Comparison of ENCODE assay signal across 8 cellular contexts in the genomic region with DNA sequence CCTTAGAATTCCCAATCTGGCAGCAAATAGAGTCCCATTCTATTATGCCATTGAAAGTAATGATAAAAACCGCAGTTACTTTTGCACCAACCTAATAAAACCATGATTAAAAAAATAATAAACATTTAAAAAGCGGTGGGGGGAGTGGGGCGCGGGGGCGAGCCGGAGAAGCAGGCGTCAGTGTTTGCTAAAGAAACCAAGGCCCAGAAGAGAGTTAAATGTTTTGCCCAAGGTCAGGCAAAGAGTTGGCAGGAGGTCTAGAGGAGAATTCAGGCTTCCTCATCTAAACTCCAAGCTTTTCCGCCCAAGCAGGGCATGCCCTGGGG. TPM values are rescaled to one million over a fixed set of nuclear protein-coding genes. Genes with fewer than 3 reads are reported as not detected.
DNase-seq lines count a peak whose midpoint lies in the region; ATAC-seq and TF ChIP-seq lines count a peak whose summit lies in the region.

No MANE protein-coding gene starts in this region.

- whole genome bisulfite sequencing in HUES64: 58% methylated on average over 7 of the region's 8 CpGs

- POLR2A ChIA-PET in A673 (lab: Charles Lee; ENCODE audit: low non-redundant PET): no interaction called here

- H3K9me3 ChIP-seq in A673 (ENCODE audit: low read depth, low read length, poor library complexity, severe bottlenecking): no peaks in the 10 kb centered on the region
- no peaks in the 10 kb centered on the region; the same call in 1 of the 2 replicates for H3K9me3 ChIP-seq in HUES64 (ENCODE audit: insufficient read depth, low read depth, low read length)
- no peaks in the 10 kb centered on the region for H3K9me3 ChIP-seq in mucosa of stomach (ENCODE audit: control insufficient read depth, low read length)

- peaks cover 16% of the 10 kb centered on the region for H3K27me3 ChIP-seq in A673 (replicated peaks; ENCODE audit: insufficient read depth, low read depth, low read length, poor library complexity)
- H3K27me3 ChIP-seq in HUES64 (ENCODE audit: insufficient read depth, low read length): peaks cover 58% of the 10 kb centered on the region
- no peaks in the 10 kb centered on the region for H3K27me3 ChIP-seq in mucosa of stomach (ENCODE audit: control insufficient read depth, insufficient read depth, low read length)
- H3K27me3 ChIP-seq in foreskin keratinocyte: no peaks in the 10 kb centered on the region

- H3K9ac ChIP-seq in HUES64 (ENCODE audit: low read depth, low read length): peak overlapping the region; percentile 81; the same call in 1 of the 2 replicates
- H3K9ac ChIP-seq in mucosa of stomach (ENCODE audit: low read length): peak overlapping the region; percentile 83

- H3K27ac ChIP-seq in A673 (ENCODE audit: low read depth, low read length, poor library complexity, severe bottlenecking) (peak overlapping the region; percentile 80), HUES64 (ENCODE audit: low read depth, low read length) (peak overlapping the region; percentile 85), foreskin keratinocyte (no peak overlapping the region)

- TF ChIP-seq CTCF in A673 (conservative IDR thresholded peaks at IDR 0.05; ENCODE audit: low read depth, low read length) (no peak), cardiac fibroblast (IDR thresholded peaks at IDR 0.05; ENCODE audit: low read depth, low read length) (no peak), foreskin keratinocyte (conservative IDR thresholded peaks at IDR 0.05) (no peak)

- intact Hi-C loops in A673 (cut with micrococcal nuclease; ENCODE audit: unreplicated experiment): no loop called here

- CTCF ChIA-PET in A673 (lab: Charles Lee): interaction anchor here (1.1 to 1.7 kb wide), 2 partner anchors 28 to 60 kb away, joined by 6 to 16 read pairs; no protein-coding TSS in a partner anchor

- peak overlapping the region; percentile 59 for H3K4me3 ChIP-seq in A673 (ENCODE audit: low read depth, low read length, poor library complexity, severe bottlenecking)
- H3K4me3 ChIP-seq in HUES64 (ENCODE audit: low read length): peak overlapping the region; percentile 78
- peak overlapping the region; percentile 61 to 68 for H3K4me3 ChIP-seq in cardiac fibroblast (replicated peaks in 1 of 2; ENCODE audit: low read depth in 2 of 2, low read length in 2 of 2)
- H3K4me3 ChIP-seq in mucosa of stomach (ENCODE audit: low read length): peak overlapping the region; percentile 54

- DNase-seq in A673 (ENCODE audit: low spot score) (no peak), cardiac fibroblast (ENCODE audit: low read depth in 2 of 2) (no peak), foreskin keratinocyte (no peak), HPDE6-E6E7 (ENCODE audit: extremely low spot score) (no peak), left lobe of liver (ENCODE audit: low spot score) (no peak)
- no peak for DNase-seq in activated CD4-positive, alpha-beta T cell treated with anti-CD3 and anti-CD28 coated beads, Interleukin-2, amount 50 U/mL, for 1 hour

- H3K36me3 ChIP-seq in A673 (ENCODE audit: insufficient read depth, low read length, poor library complexity, severe bottlenecking) (no peaks in the 10 kb centered on the region), HUES64 (ENCODE audit: insufficient read depth, low read length) (no peaks in the 10 kb centered on the region), mucosa of stomach (ENCODE audit: control insufficient read depth, insufficient read depth, low read length) (no peaks in the 10 kb centered on the region)

- no peaks in the 10 kb centered on the region for H3K4me1 ChIP-seq in A673 (ENCODE audit: insufficient read depth, low read length, poor library complexity, severe bottlenecking)
- H3K4me1 ChIP-seq in HUES64 (ENCODE audit: insufficient read depth, low read length): no peaks in the 10 kb centered on the region
- peaks cover 5% of the 10 kb centered on the region for H3K4me1 ChIP-seq in mucosa of stomach (ENCODE audit: control insufficient read depth, insufficient read depth, low read length)
- H3K4me1 ChIP-seq in foreskin keratinocyte: no peaks in the 10 kb centered on the region

- TSS peak; percentile 97 for BruUV-seq in A673 (replicated peaks; lab: Mats Ljungman, UMichigan)

- ATAC-seq in foreskin keratinocyte (no peak), left lobe of liver (no peak)

RNA-seq across cellular contexts. Expression of a gene that starts 9.7 kb away (rescaled TPM):
- not detected in 2 replicates for total RNA-seq in A673 (2021)
- 0.45 TPM for polyA plus RNA-seq in HUES64 (2013, experiment 1 of 2)
- 0.38 TPM for polyA plus RNA-seq in HUES64 (2013, experiment 2 of 2)
- total RNA-seq in foreskin keratinocyte: 1.3 and 2.1 TPM in 2 replicates
- 2.2 and 2.5 TPM in 2 replicates for polyA plus RNA-seq in foreskin keratinocyte
- total RNA-seq in left lobe of liver: 0.70 TPM

RNA-seq across cellular contexts. Expression of a gene that starts 15.4 kb away (rescaled TPM):
- total RNA-seq in A673 (2021) (23.9 and 28.5 TPM in 2 replicates), foreskin keratinocyte (36.1 and 38.4 TPM in 2 replicates), left lobe of liver (5.9 TPM)
- 9.0 TPM for polyA plus RNA-seq in HUES64 (2013, experiment 1 of 2)
- polyA plus RNA-seq in HUES64 (2013, experiment 2 of 2): 12.6 TPM
- polyA plus RNA-seq in foreskin keratinocyte: 44.5 and 48.4 TPM in 2 replicates

RNA-seq across cellular contexts. Expression of a gene that starts 37.5 kb away (rescaled TPM):
- total RNA-seq in A673 (2021) (not detected in 2 replicates), foreskin keratinocyte (0.60 and 0.68 TPM in 2 replicates), left lobe of liver (not detected)
- polyA plus RNA-seq in HUES64 (2013, experiment 1 of 2): not detected
- polyA plus RNA-seq in HUES64 (2013, experiment 2 of 2): not detected
- 0.78 and 0.95 TPM in 2 replicates for polyA plus RNA-seq in foreskin keratinocyte

RNA-seq across cellular contexts. Expression of a gene that starts 44.1 kb away (rescaled TPM):
- total RNA-seq in A673 (2021): 46.8 and 47.0 TPM in 2 replicates
- polyA plus RNA-seq in HUES64 (2013, experiment 1 of 2): 6.4 TPM
- polyA plus RNA-seq in HUES64 (2013, experiment 2 of 2): 8.0 TPM
- total RNA-seq in foreskin keratinocyte: 28.5 and 29.7 TPM in 2 replicates
- polyA plus RNA-seq in foreskin keratinocyte: 35.4 and 43.9 TPM in 2 replicates
- total RNA-seq in left lobe of liver: 18.8 TPM

RNA-seq across cellular contexts. Expression of a gene that starts 50.6 kb away (rescaled TPM):
- total RNA-seq in A673 (2021): not detected in 2 replicates
- not detected for polyA plus RNA-seq in HUES64 (2013, experiment 1 of 2)
- not detected for polyA plus RNA-seq in HUES64 (2013, experiment 2 of 2)
- 5.6 and 8.1 TPM in 2 replicates for total RNA-seq in foreskin keratinocyte
- 10.8 and 11.2 TPM in 2 replicates for polyA plus RNA-seq in foreskin keratinocyte
- total RNA-seq in left lobe of liver: not detected
